Comparison of ENCODE assay signal across 8 cellular contexts in genomic region chr14:65100905-65101541, GRCh38. TPM values are rescaled to one million over a fixed set of nuclear protein-coding genes. Genes with fewer than 3 reads are reported as not detected.
DNase-seq lines count a peak whose midpoint lies in the region; ATAC-seq and TF ChIP-seq lines count a peak whose summit lies in the region.

No MANE protein-coding gene starts in this region.

- H3K36me3 ChIP-seq in Karpas-422 (ENCODE audit: insufficient read depth, low read length) (peaks cover 34% of the 10 kb centered on the region), mucosa of stomach (ENCODE audit: control insufficient read depth, insufficient read depth, low read length) (no peaks in the 10 kb centered on the region)

- no peaks in the 10 kb centered on the region for H4K20me1 ChIP-seq in Karpas-422 (ENCODE audit: insufficient read depth, low read depth, low read length)

- H3K4me3 ChIP-seq in AG10803 (ENCODE audit: low read length) (peak overlapping the region; percentile 82), Karpas-422 (ENCODE audit: low read length) (peak overlapping the region; percentile 89), cardiac fibroblast (replicated peaks in 1 of 2; ENCODE audit: low read depth in 2 of 2, low read length in 2 of 2) (peak overlapping the region; percentile 83 to 93), mucosa of stomach (ENCODE audit: low read length) (peak overlapping the region; percentile 22)

- H3K4me2 ChIP-seq in Karpas-422 (ENCODE audit: low read depth, low read length, poor library complexity, severe bottlenecking), result peak overlapping the region; percentile 98

- no peak for ATAC-seq in GM18517 (IDR thresholded peaks at IDR 0.05; ENCODE audit: unreplicated experiment)
- ATAC-seq in GM21529 (IDR thresholded peaks at IDR 0.05; ENCODE audit: unreplicated experiment), result no peak

- no peak overlapping the region for H2AFZ ChIP-seq in Karpas-422 (ENCODE audit: low read length)

- TF ChIP-seq CTCF in AG10803 (conservative IDR thresholded peaks at IDR 0.05; ENCODE audit: low read length), result no peak
- no peak for TF ChIP-seq CTCF in cardiac fibroblast (IDR thresholded peaks at IDR 0.05; ENCODE audit: low read depth, low read length)

- DNase-seq in AG10803 (ENCODE audit: low read depth) (no peak), Karpas-422 (peak; percentile 63), cardiac fibroblast (ENCODE audit: low read depth in 2 of 2) (peak in 1 of 2 donors; percentile 17), SW480 (ENCODE audit: low spot score) (no peak), activated gamma-delta T cell (lab: John Stamatoyannopoulos, UW) (no peak)

- peaks cover 39% of the 10 kb centered on the region for H3K4me1 ChIP-seq in Karpas-422 (ENCODE audit: low read length)
- peaks cover 26% of the 10 kb centered on the region for H3K4me1 ChIP-seq in mucosa of stomach (ENCODE audit: control insufficient read depth, insufficient read depth, low read length)

- H3K9me3 ChIP-seq in Karpas-422 (ENCODE audit: low read length), result no peaks in the 10 kb centered on the region
- H3K9me3 ChIP-seq in mucosa of stomach (ENCODE audit: control insufficient read depth, low read length), result no peaks in the 10 kb centered on the region

- H3K9ac ChIP-seq in Karpas-422 (ENCODE audit: low read length) (peak overlapping the region; percentile 95), mucosa of stomach (ENCODE audit: low read length) (peak overlapping the region; percentile 36)

- H3K79me2 ChIP-seq in Karpas-422 (ENCODE audit: low read length), result peaks cover 60% of the 10 kb centered on the region

- H3K27me3 ChIP-seq in Karpas-422 (ENCODE audit: low read length) (no peaks in the 10 kb centered on the region), mucosa of stomach (ENCODE audit: control insufficient read depth, insufficient read depth, low read length) (no peaks in the 10 kb centered on the region)

- peak overlapping the region; percentile 68 for H3K27ac ChIP-seq in Karpas-422 (ENCODE audit: low read length)

- no peaks in the 10 kb centered on the region for H3K9me2 ChIP-seq in Karpas-422 (replicated peaks; ENCODE audit: insufficient read depth, low read length)

RNA-seq across cellular contexts. Expression of gene MAX, which starts 1.3 kb away (rescaled TPM):
- total RNA-seq in Karpas-422 (2014; rRNA removed; shearing (Covaris generic); ENCODE audit: low replicate concordance), result 107 and 124 TPM in 2 replicates

Comparison
In these comparisons a context has a peak if more than half of its experiments do, and no peak if none do; other contexts are left out.
1. H3K4me3 ChIP-seq: peak in every context shown above with its lines; median percentile 89 in Karpas-422; 88 in cardiac fibroblast; 82 in AG10803; 22 in mucosa of stomach.